In the genomic region with DNA sequence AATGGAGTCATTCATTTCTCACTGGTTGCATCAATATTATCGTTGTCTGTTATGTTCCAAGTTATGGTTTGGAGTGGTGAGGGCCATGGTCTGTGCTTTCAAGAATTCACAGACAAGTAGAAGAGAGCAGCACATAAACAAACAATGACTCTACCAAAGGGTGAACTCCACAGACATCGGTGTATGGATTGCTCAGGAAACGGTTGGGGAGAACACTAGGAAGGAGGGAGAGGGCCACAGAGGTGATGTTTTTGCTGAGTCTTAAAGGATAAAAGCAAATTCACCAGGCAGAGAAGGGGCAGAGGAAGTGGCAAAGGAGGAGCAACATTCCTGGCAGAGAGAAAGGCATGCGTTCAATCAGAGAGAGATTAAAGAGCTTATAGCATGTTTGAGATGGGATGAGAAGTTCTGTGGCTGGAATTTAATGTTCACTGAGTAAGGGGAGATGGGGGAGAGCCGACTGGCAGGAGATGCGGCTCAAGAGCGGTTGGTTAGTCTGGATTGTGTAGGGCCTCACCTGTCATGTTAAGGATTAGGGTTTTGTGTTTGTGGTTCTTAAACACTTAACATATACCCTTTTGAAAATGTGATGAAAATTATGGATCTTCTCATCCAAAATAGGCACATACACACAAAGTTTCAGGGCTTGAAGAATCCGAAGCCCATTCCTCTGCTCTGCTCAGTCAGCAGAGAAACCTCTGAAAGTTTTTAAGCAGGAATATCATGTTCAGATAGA, we compare ENCODE assay signal across 2 cellular contexts.
TF ChIP-seq lines count a peak whose summit lies in the region.

No MANE protein-coding gene starts in this region.

TF ChIP-seq in IMR-90, 13 proteins besides CTCF, POLR2A, EP300 and RAD21:
- no peak for TF ChIP-seq RFX5 (IDR thresholded peaks at IDR 0.05; ENCODE audit: low read depth, low read length)
- TF ChIP-seq CHD1 (IDR thresholded peaks at IDR 0.05; ENCODE audit: low read depth, low read length), result no peak
- TF ChIP-seq MAZ (IDR thresholded peaks at IDR 0.05; ENCODE audit: borderline replicate concordance, low read depth, low read length), result no peak
- TF ChIP-seq MAFK (IDR thresholded peaks at IDR 0.05; ENCODE audit: low read depth, low read length), result no peak
- TF ChIP-seq SMC3 (IDR thresholded peaks at IDR 0.05; ENCODE audit: low read depth, low read length), result no peak
- TF ChIP-seq, protein P1, sequence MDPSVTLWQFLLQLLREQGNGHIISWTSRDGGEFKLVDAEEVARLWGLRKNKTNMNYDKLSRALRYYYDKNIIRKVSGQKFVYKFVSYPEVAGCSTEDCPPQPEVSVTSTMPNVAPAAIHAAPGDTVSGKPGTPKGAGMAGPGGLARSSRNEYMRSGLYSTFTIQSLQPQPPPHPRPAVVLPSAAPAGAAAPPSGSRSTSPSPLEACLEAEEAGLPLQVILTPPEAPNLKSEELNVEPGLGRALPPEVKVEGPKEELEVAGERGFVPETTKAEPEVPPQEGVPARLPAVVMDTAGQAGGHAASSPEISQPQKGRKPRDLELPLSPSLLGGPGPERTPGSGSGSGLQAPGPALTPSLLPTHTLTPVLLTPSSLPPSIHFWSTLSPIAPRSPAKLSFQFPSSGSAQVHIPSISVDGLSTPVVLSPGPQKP (IDR thresholded peaks at IDR 0.05; ENCODE audit: borderline replicate concordance, low read depth, low read length), result no peak
- no peak for TF ChIP-seq BHLHE40 (IDR thresholded peaks at IDR 0.05; ENCODE audit: low read depth, low read length)
- no peak for TF ChIP-seq MXI1 (IDR thresholded peaks at IDR 0.05; ENCODE audit: borderline replicate concordance, low read depth, low read length)
- TF ChIP-seq RCOR1 (IDR thresholded peaks at IDR 0.05; ENCODE audit: insufficient replicate concordance, low read length), result no peak
- TF ChIP-seq USF2 (IDR thresholded peaks at IDR 0.05; ENCODE audit: low read depth, low read length), result no peak
- TF ChIP-seq FOS (IDR thresholded peaks at IDR 0.05; ENCODE audit: low read depth, low read length), result no peak
- no peak for TF ChIP-seq CEBPB (IDR thresholded peaks at IDR 0.05; ENCODE audit: low read depth, low read length)
- TF ChIP-seq NFE2L2 (IDR thresholded peaks at IDR 0.05; ENCODE audit: low read depth, low read length), result no peak

TF ChIP-seq in GM12878, 131 proteins besides CTCF, POLR2A, EP300 and RAD21:
- TF ChIP-seq NKRF (conservative IDR thresholded peaks at IDR 0.05), result no peak
- TF ChIP-seq BCL3 (IDR thresholded peaks at IDR 0.05; ENCODE audit: borderline replicate concordance, insufficient read depth, low read depth, low read length, poor library complexity, severe bottlenecking), result no peak
- TF ChIP-seq SUPT20H (IDR thresholded peaks at IDR 0.05; ENCODE audit: borderline replicate concordance, control insufficient read depth, low read depth, low read length), result no peak
- no peak for TF ChIP-seq HDAC6 (IDR thresholded peaks at IDR 0.05; ENCODE audit: unreplicated experiment)
- TF ChIP-seq POLR2AphosphoS5 (IDR thresholded peaks at IDR 0.05; ENCODE audit: low read length), result no peak
